Comparison of ENCODE assay signal across 21 cellular contexts in genomic region chr1:193068013-193068412, GRCh38. TPM values are rescaled to one million over a fixed set of nuclear protein-coding genes. Genes with fewer than 3 reads are reported as not detected.
DNase-seq lines count a peak whose midpoint lies in the region; ATAC-seq and TF ChIP-seq lines count a peak whose summit lies in the region.
"Had no signal": no experiment of that assay in that cellular context is flagged by ENCODE, and none has a peak within 500 bp of the region (broad histone marks: within the 10 kb centered on the region; RNA-seq: fewer than 3 reads in every experiment).

No MANE protein-coding gene starts in this region.

- H3K27me3 ChIP-seq in OCI-LY1 (ENCODE audit: insufficient read depth, low read length) = no peaks in the 10 kb centered on the region
- H3K27me3 ChIP-seq: adrenal gland, BE2C had no signal

- peaks cover 16% of the 10 kb centered on the region for H3K36me3 Mint-ChIP-seq in activated CD4-positive, alpha-beta T cell treated with anti-CD3 and anti-CD28 coated beads, Interleukin-2, amount 10 ng/mL, durations not matched to agents 7 days and 5 days (ENCODE audit: low read depth)
- peaks cover 8% of the 10 kb centered on the region for H3K36me3 Mint-ChIP-seq in central memory CD8-positive, alpha-beta T cell (ENCODE audit: insufficient read depth)
- H3K36me3 Mint-ChIP-seq in nephron progenitor cell (ENCODE audit: low read depth) = peaks cover 52% of the 10 kb centered on the region
- H3K36me3 Mint-ChIP-seq: IgD-negative memory B cell had no signal

- H3K27me3 Mint-ChIP-seq in activated CD4-positive, alpha-beta T cell treated with anti-CD3 and anti-CD28 coated beads, Interleukin-2, amount 10 ng/mL, durations not matched to agents 7 days and 5 days = no peaks in the 10 kb centered on the region
- no peaks in the 10 kb centered on the region for H3K27me3 Mint-ChIP-seq in central memory CD8-positive, alpha-beta T cell
- H3K27me3 Mint-ChIP-seq in nephron progenitor cell (ENCODE audit: low read depth, poor library complexity) = no peaks in the 10 kb centered on the region
- H3K27me3 Mint-ChIP-seq: dendritic cell treated with granulocyte-macrophage colony-stimulating factor and Interleukin-4, amounts not matched to agents 40 ng/mL and 50 ng/mL, for 4 days; IgD-negative memory B cell had no signal

- H3K4me1 Mint-ChIP-seq in activated CD4-positive, alpha-beta T cell treated with anti-CD3 and anti-CD28 coated beads, Interleukin-2, amount 10 ng/mL, durations not matched to agents 7 days and 5 days = peaks cover 57% of the 10 kb centered on the region
- peaks cover 51% of the 10 kb centered on the region for H3K4me1 Mint-ChIP-seq in central memory CD8-positive, alpha-beta T cell
- peaks cover 20% of the 10 kb centered on the region for H3K4me1 Mint-ChIP-seq in nephron progenitor cell

- H3K9ac ChIP-seq in OCI-LY1 (ENCODE audit: low read length) = no peak overlapping the region

- POLR2A ChIA-PET in activated CD4-positive, alpha-beta T cell treated with anti-CD3 and anti-CD28 coated beads, Interleukin-2, amount 10 ng/mL, durations not matched to agents 7 days and 5 days (lab: Charles Lee) = no interaction called here

- H3K4me3 ChIP-seq in OCI-LY1 (ENCODE audit: low read depth, low read length, poor library complexity, severe bottlenecking) = no peak overlapping the region
- H3K4me3 ChIP-seq: adrenal gland, smooth muscle cell had no signal

- H2AFZ ChIP-seq in OCI-LY1 (ENCODE audit: low read length) = no peak overlapping the region

- peaks cover 20% of the 10 kb centered on the region for H3K36me3 ChIP-seq in OCI-LY1 (ENCODE audit: insufficient read depth, low read length)
- H3K36me3 ChIP-seq: adrenal gland had no signal

- no peaks in the 10 kb centered on the region for H4K20me1 ChIP-seq in OCI-LY1 (ENCODE audit: insufficient read depth, low read length)

- H3K9me2 ChIP-seq in OCI-LY1 (ENCODE audit: low read depth, low read length) = no peaks in the 10 kb centered on the region

- H3K9me3 Mint-ChIP-seq in activated CD4-positive, alpha-beta T cell treated with anti-CD3 and anti-CD28 coated beads, Interleukin-2, amount 10 ng/mL, durations not matched to agents 7 days and 5 days = no peaks in the 10 kb centered on the region
- no peaks in the 10 kb centered on the region for H3K9me3 Mint-ChIP-seq in central memory CD8-positive, alpha-beta T cell
- H3K9me3 Mint-ChIP-seq in nephron progenitor cell = peaks cover 10% of the 10 kb centered on the region
- H3K9me3 Mint-ChIP-seq: dendritic cell treated with granulocyte-macrophage colony-stimulating factor and Interleukin-4, amounts not matched to agents 40 ng/mL and 50 ng/mL, for 4 days; IgD-negative memory B cell; T-helper 1 cell treated with Interleukin-12 subunit alpha and Interleukin-12 subunit beta and Interleukin-4 antibody, amounts not matched to agents 30 μg/mL and 1 μg/mL, for 36 hours had no signal

- H3K4me2 ChIP-seq in OCI-LY1 (ENCODE audit: low read length) = no peak overlapping the region
- H3K4me2 ChIP-seq: smooth muscle cell had no signal

- H3K9me3 ChIP-seq in OCI-LY1 (ENCODE audit: low read length) = no peaks in the 10 kb centered on the region
- H3K9me3 ChIP-seq: adrenal gland, BE2C had no signal

- H3K79me2 ChIP-seq in OCI-LY1 (ENCODE audit: insufficient read depth, low read length) = peaks cover 65% of the 10 kb centered on the region

- CTCF ChIA-PET in activated CD4-positive, alpha-beta T cell treated with anti-CD3 and anti-CD28 coated beads, Interleukin-2, amount 10 ng/mL, durations not matched to agents 7 days and 5 days (lab: Charles Lee) = interaction anchor here (1.3 kb wide), 1 partner anchor 36 kb away, joined by 3 read pairs; no protein-coding TSS in a partner anchor

- ATAC-seq in central memory CD8-positive, alpha-beta T cell (replicated peaks; ENCODE audit: extremely low read depth, poor library complexity, severe bottlenecking) = no peak
- no peak for ATAC-seq in GM19452 (IDR thresholded peaks at IDR 0.05; ENCODE audit: unreplicated experiment)

- peaks cover 51% of the 10 kb centered on the region for H3K4me1 ChIP-seq in OCI-LY1 (ENCODE audit: insufficient read depth, low read length, severe bottlenecking)
- H3K4me1 ChIP-seq: BE2C had no signal

- peak overlapping the region; percentile 34 for H3K27ac Mint-ChIP-seq in activated CD4-positive, alpha-beta T cell treated with anti-CD3 and anti-CD28 coated beads, Interleukin-2, amount 10 ng/mL, durations not matched to agents 7 days and 5 days
- H3K27ac Mint-ChIP-seq in central memory CD8-positive, alpha-beta T cell (ENCODE audit: low read depth) = peak overlapping the region; percentile 76
- H3K27ac Mint-ChIP-seq in nephron progenitor cell = peak overlapping the region; percentile 90
- H3K27ac Mint-ChIP-seq: dendritic cell treated with granulocyte-macrophage colony-stimulating factor and Interleukin-4, amounts not matched to agents 40 ng/mL and 50 ng/mL, for 4 days; T-helper 1 cell treated with Interleukin-12 subunit alpha and Interleukin-12 subunit beta and Interleukin-4 antibody, amounts not matched to agents 30 μg/mL and 1 μg/mL, for 36 hours had no signal

- no peak for DNase-seq in activated CD4-positive, alpha-beta T cell treated with anti-CD3 and anti-CD28 coated beads, Interleukin-2, amount 10 ng/mL, durations not matched to agents 7 days and 5 days
- no peak for DNase-seq in activated CD4-positive, alpha-beta T cell treated with anti-CD3 and anti-CD28 coated beads, Interleukin-2, amount 50 U/mL, for 4 hours
- no peak for DNase-seq in central memory CD8-positive, alpha-beta T cell (ENCODE audit: low spot score in 2 of 2)
- DNase-seq in nephron progenitor cell (no peak), COLO829 (ENCODE audit: low spot score) (no peak), posterior vena cava (ENCODE audit: low spot score) (no peak)
- DNase-seq: activated CD4-positive, CD25-positive, alpha-beta regulatory T cell; adrenal gland; BE2C; NCI-H187; NCI-H2227 treated with DMSO at 0.1 percent for 48 hours; NCI-H748 treated with DMSO at 0.1 percent for 48 hours; nucleus accumbens; SHP77 treated with DMSO at 0.1 percent for 48 hours; stimulated activated CD4-positive, alpha-beta T cell treated with anti-CD3 and anti-CD28 coated beads, Interleukin-4, amount 100 ng/mL, for 24 hours had no signal

- no peak overlapping the region for H3K4me3 Mint-ChIP-seq in activated CD4-positive, alpha-beta T cell treated with anti-CD3 and anti-CD28 coated beads, Interleukin-2, amount 10 ng/mL, durations not matched to agents 7 days and 5 days
- no peak overlapping the region for H3K4me3 Mint-ChIP-seq in central memory CD8-positive, alpha-beta T cell
- no peak overlapping the region for H3K4me3 Mint-ChIP-seq in nephron progenitor cell
- H3K4me3 Mint-ChIP-seq: dendritic cell treated with granulocyte-macrophage colony-stimulating factor and Interleukin-4, amounts not matched to agents 40 ng/mL and 50 ng/mL, for 4 days; T-helper 1 cell treated with Interleukin-12 subunit alpha and Interleukin-12 subunit beta and Interleukin-4 antibody, amounts not matched to agents 30 μg/mL and 1 μg/mL, for 36 hours had no signal

- H3F3A ChIP-seq in OCI-LY1 (ENCODE audit: insufficient read depth, low read length) = no peaks in the 10 kb centered on the region

- TF ChIP-seq CTCF in OCI-LY1 (IDR thresholded peaks at IDR 0.05; ENCODE audit: low read length) (no peak), nephron progenitor cell (IDR thresholded peaks at IDR 0.05) (no peak)

- peak overlapping the region; percentile 13 for H3K27ac ChIP-seq in OCI-LY1 (ENCODE audit: low read depth, low read length, poor library complexity, severe bottlenecking)
- H3K27ac ChIP-seq: adrenal gland had no signal

- intact Hi-C loops in posterior vena cava (cut with DNase I) = loop anchor here in 1 of 2 donors (10.0 kb wide), 1 partner anchor 47 kb away; no protein-coding TSS in a partner anchor

RNA-seq across cellular contexts. Expression of gene RO60, which starts 8.6 kb away (rescaled TPM):
- total RNA-seq in activated CD4-positive, alpha-beta T cell treated with anti-CD3 and anti-CD28 coated beads, Interleukin-2, amount 10 ng/mL, durations not matched to agents 7 days and 5 days = 10 to 100 TPM; 51.5 to 60.2 TPM
- 10 to 100 TPM; 70.5 to 80.6 TPM for total RNA-seq in posterior vena cava

RNA-seq across cellular contexts. Expression of gene UCHL5, which starts 8.9 kb away (rescaled TPM):
- total RNA-seq in activated CD4-positive, alpha-beta T cell treated with anti-CD3 and anti-CD28 coated beads, Interleukin-2, amount 10 ng/mL, durations not matched to agents 7 days and 5 days = 10 to 100 TPM; 47.7 to 58.9 TPM
- 10 to 100 TPM; 26.0 to 36.7 TPM for total RNA-seq in posterior vena cava

RNA-seq across cellular contexts. Expression of gene GLRX2, which starts 37.2 kb away (rescaled TPM):
- total RNA-seq in activated CD4-positive, alpha-beta T cell treated with anti-CD3 and anti-CD28 coated beads, Interleukin-2, amount 10 ng/mL, durations not matched to agents 7 days and 5 days = 10 to 100 TPM; 18.7 to 19.5 TPM
- 10 to 100 TPM; 21.1 to 26.6 TPM for total RNA-seq in posterior vena cava

RNA-seq across cellular contexts. Expression of gene CDC73, which starts 53.8 kb away (rescaled TPM):
- total RNA-seq in activated CD4-positive, alpha-beta T cell treated with anti-CD3 and anti-CD28 coated beads, Interleukin-2, amount 10 ng/mL, durations not matched to agents 7 days and 5 days = 10 to 100 TPM; 53.9 to 66.2 TPM
- total RNA-seq in posterior vena cava = 10 to 100 TPM; 70.0 to 79.1 TPM

Comparison
In these comparisons a context has a peak if more than half of its experiments do, and no peak if none do; other contexts are left out.
1. H3K27ac Mint-ChIP-seq: peak in every context shown above with its lines; median percentile 90 in nephron progenitor cell; 76 in central memory CD8-positive, alpha-beta T cell; 34 in activated CD4-positive, alpha-beta T cell treated with anti-CD3 and anti-CD28 coated beads, Interleukin-2, amount 10 ng/mL, durations not matched to agents 7 days and 5 days.